11 cellular contexts compared by ENCODE assay signal in genomic region chr15:78374436-78375393, GRCh38. TPM values are rescaled to one million over a fixed set of nuclear protein-coding genes. Genes with fewer than 3 reads are reported as not detected.
DNase-seq lines count a peak whose midpoint lies in the region; ATAC-seq, FAIRE-seq and TF ChIP-seq lines count a peak whose summit lies in the region.
"Had no signal": no experiment of that assay in that cellular context is flagged by ENCODE, and none has a peak within 500 bp of the region (broad histone marks: within the 10 kb centered on the region; RNA-seq: fewer than 3 reads in every experiment).

No MANE protein-coding gene starts in this region.

- no peak overlapping the region for H3K4me3 ChIP-seq in mammary epithelial cell (replicated peaks in 1 of 3; ENCODE audit: insufficient read depth in 1 of 3, low read depth in 2 of 3, low read length in 3 of 3)
- H3K4me3 ChIP-seq in dorsolateral prefrontal cortex: no peak overlapping the region

- ATAC-seq in HG03196 (IDR thresholded peaks at IDR 0.05; ENCODE audit: unreplicated experiment): no peak

- TF ChIP-seq CTCF in mammary epithelial cell (conservative IDR thresholded peaks at IDR 0.05 in 1 of 2, IDR thresholded peaks at IDR 0.05 in 1 of 2; ENCODE audit: extremely low read depth in 1 of 2, insufficient read depth in 1 of 2, low read depth in 1 of 2, low read length in 2 of 2) (no peak), dorsolateral prefrontal cortex (IDR thresholded peaks at IDR 0.05 in 54 of 56, conservative IDR thresholded peaks at IDR 0.05 in 2 of 56; ENCODE audit: low read depth in 1 of 56, partially characterized antibody in 56 of 56) (no peak)

- H3K79me2 ChIP-seq in mammary epithelial cell (ENCODE audit: insufficient read depth, low read length): no peaks in the 10 kb centered on the region

- no peaks in the 10 kb centered on the region for H3K9me3 ChIP-seq in mammary epithelial cell (replicated peaks; ENCODE audit: insufficient read depth, low read length)

- H4K20me1 ChIP-seq in mammary epithelial cell (ENCODE audit: insufficient read depth, low read length): no peaks in the 10 kb centered on the region

- H2AFZ ChIP-seq in mammary epithelial cell (ENCODE audit: low read depth, low read length): peak overlapping the region; percentile 48

- no TSS peak for BruUV-seq in mammary epithelial cell (replicated peaks; lab: Mats Ljungman, UMichigan)

- H3K9ac ChIP-seq in mammary epithelial cell (ENCODE audit: insufficient read depth, low read length): no peak overlapping the region

- 69% methylated on average over 12 of the region's 14 CpGs for WGBS in mammary epithelial cell (ENCODE audit: low coverage, missing lambda C conversion rate)

- CTCF ChIA-PET in mammary epithelial cell (lab: Charles Lee; ENCODE audit: low non-redundant PET): no interaction called here

- no peaks in the 10 kb centered on the region for H3K27me3 ChIP-seq in mammary epithelial cell (ENCODE audit: insufficient read depth, low read length)
- H3K27me3 ChIP-seq in dorsolateral prefrontal cortex: peaks cover 0 to 50% (median 0%) of the 10 kb centered on the region in 45 donors

- dilution Hi-C loops in mammary epithelial cell (cut with HindIII; ENCODE audit: low sequenced_read_pairs): no loop called here

- no peak for FAIRE-seq in H54 (lab: Jason Lieb, UNC)

- DNase-seq in H54 (ENCODE audit: insufficient read length, low spot score): peak; percentile 42
- peak; percentile 82 to 83 for DNase-seq in NOMO-1 (lab: John Stamatoyannopoulos, UW; ENCODE audit: unreplicated experiment in 2 of 2)
- peak; percentile 80 for DNase-seq in mammary epithelial cell
- peak; percentile 36 for DNase-seq in renal cortical epithelial cell (ENCODE audit: low read depth)
- no peak for DNase-seq in NCI-H526 treated with DMSO at 0.1 percent for 48 hours (lab: John Stamatoyannopoulos, UW)
- DNase-seq in dorsolateral prefrontal cortex: no peak
- DNase-seq in cerebellar nuclear complex (lab: John Stamatoyannopoulos, UW): no peak
- DNase-seq: activated gamma-delta T cell had no signal

- H3K4me1 ChIP-seq in mammary epithelial cell (ENCODE audit: insufficient read depth, low read length): peaks cover 11% of the 10 kb centered on the region

- no peaks in the 10 kb centered on the region for H3K36me3 ChIP-seq in mammary epithelial cell (ENCODE audit: insufficient read depth, low read length)

- H3K27ac ChIP-seq in mammary epithelial cell (ENCODE audit: insufficient read depth, low read depth, low read length) (no peak overlapping the region), dorsolateral prefrontal cortex (no peak overlapping the region)

- TF ChIP-seq POLR2A in H54 (IDR thresholded peaks at IDR 0.05; ENCODE audit: low read depth, low read length): no peak

- H3K4me2 ChIP-seq in mammary epithelial cell (ENCODE audit: insufficient read depth, low read depth, low read length): no peak overlapping the region

- intact Hi-C loops in mammary epithelial cell (cut with micrococcal nuclease): no loop called here
- intact Hi-C loops in dorsolateral prefrontal cortex (cut with DNase I): no loop called here

- in situ Hi-C loops in mammary epithelial cell (cut with MboI; ENCODE audit: low sequenced_read_pairs in 2 of 2): no loop called here

RNA-seq across cellular contexts. Expression of gene CRABP1, which starts 34.6 kb away (rescaled TPM):
- total RNA-seq in mammary epithelial cell: not detected
- polyA plus RNA-seq in mammary epithelial cell: not detected
- polyA minus RNA-seq in mammary epithelial cell: not detected
- not detected in 2 replicates for total RNA-seq in renal cortical epithelial cell
- total RNA-seq in dorsolateral prefrontal cortex: 10 to 100 TPM in 56 of 120 experiments, 1 to 10 TPM in 64; 2.1 to 89.8 (median 9.7) TPM
- total RNA-seq: epithelial cell of proximal tubule, mononuclear cell had no signal

Comparison
In these comparisons a context has a peak if more than half of its experiments do, and no peak if none do; other contexts are left out.
1. DNase-seq: peak in H54 (single experiment), NOMO-1 (2 of 2), mammary epithelial cell (single experiment) and renal cortical epithelial cell (single experiment); none in NCI-H526 treated with DMSO at 0.1 percent for 48 hours (single experiment), dorsolateral prefrontal cortex (0 of 10) and cerebellar nuclear complex (0 of 2).